Comparison of ENCODE assay signal across 31 cellular contexts in the genomic region with DNA sequence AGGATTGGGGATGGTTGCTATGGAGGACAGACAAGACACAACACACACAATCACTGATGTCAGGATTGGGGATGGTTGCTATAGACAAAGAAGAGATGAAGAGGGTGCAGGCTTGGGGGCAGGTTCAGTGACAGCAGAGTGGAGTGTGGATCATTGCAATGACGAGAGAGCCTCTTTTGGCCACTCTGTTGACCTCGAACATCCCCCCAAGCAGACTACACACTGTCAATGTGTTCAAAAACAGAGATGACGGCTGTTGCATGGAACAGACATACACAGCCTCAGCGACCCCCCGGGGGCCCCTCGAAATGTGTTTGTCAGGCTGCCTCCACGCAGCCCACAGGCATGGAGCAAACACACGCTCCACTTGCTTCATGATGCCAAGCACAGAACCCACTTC.
"Had no signal": no experiment of that assay in that cellular context is flagged by ENCODE, and none has a peak within 500 bp of the region (broad histone marks: within the 10 kb centered on the region; RNA-seq: fewer than 3 reads in every experiment).

No MANE protein-coding gene starts in this region.

- H3K4me3 ChIP-seq: adrenal gland, body of pancreas, breast epithelium, Peyer's patch, SJSA1 had no signal

- H3K9ac ChIP-seq: SK-N-SH had no signal

- H3K27ac ChIP-seq: adrenal gland, body of pancreas, breast epithelium, Peyer's patch, SJSA1 had no signal

- H3K36me3 ChIP-seq: adrenal gland, breast epithelium, Peyer's patch, SJSA1 had no signal

- H3K4me1 ChIP-seq: adrenal gland, body of pancreas, breast epithelium, Peyer's patch, SJSA1 had no signal

- H3K9me3 ChIP-seq: adrenal gland, body of pancreas, Peyer's patch, SJSA1, SK-N-SH had no signal

- FAIRE-seq: astrocyte had no signal

- H3K4me2 ChIP-seq: SK-N-SH had no signal

- ATAC-seq: activated naive CD4-positive, alpha-beta T cell treated with anti-CD3 and anti-CD28 coated beads, Interleukin-2, amount 50 U/mL, for 72 hours; activated T-cell treated with anti-CD3 and anti-CD28 coated beads, Interleukin-2, amount 50 U/mL, for 4 hours; body of pancreas; PC-3 had no signal

- H3K27me3 ChIP-seq: adrenal gland, body of pancreas, Peyer's patch, SJSA1 had no signal

- DNase-seq: activated B cell treated with CpG ODN at 0.5 μM for 24 hours; activated CD4-positive, alpha-beta memory T cell treated with anti-CD3 and anti-CD28 coated beads for 36 hours; activated CD4-positive, alpha-beta T cell treated with anti-CD3 and anti-CD28 coated beads for 4 hours; activated CD4-positive, alpha-beta T cell treated with anti-CD3 and anti-CD28 coated beads, Interleukin-2, amount 50 U/mL, for 1 hour; activated CD4-positive, CD25-positive, alpha-beta regulatory T cell treated with anti-CD3 and anti-CD28 coated beads, Interleukin-2, amount 50 U/mL, for 72 hours; activated CD8-positive, alpha-beta memory T cell treated with anti-CD3 and anti-CD28 coated beads, Interleukin-2, amount 50 U/mL, for 4 hours; activated gamma-delta T cell treated with Interleukin-2 at 50 U/mL for 16 hours; activated naive CD4-positive, alpha-beta T cell treated with anti-CD3 and anti-CD28 coated beads for 36 hours; activated T-cell treated with anti-CD3 and anti-CD28 coated beads for 4 hours; activated T-cell treated with anti-CD3 and anti-CD28 coated beads, Interleukin-2, amount 50 U/mL, for 4 hours; adrenal gland; body of pancreas; central memory CD4-positive, alpha-beta T cell; NCI-H1105; NCI-H1417 treated with DMSO at 0.1 percent for 48 hours; NCI-H187 treated with DMSO at 0.1 percent for 48 hours; NCI-H2081; NCI-H226; NCI-H446 treated with DMSO at 0.1 percent for 48 hours; NCI-H524; NCI-H69; NK-92 treated with Interleukin-12 subunit alpha and Interleukin-12 subunit beta, amount 100 ng/mL, for 24 hours; PC-3; RPMI8226; SHP77 treated with DMSO at 0.1 percent for 48 hours; SK-N-SH had no signal
